ENCODE assay signal across 1 cellular context in the genomic region with DNA sequence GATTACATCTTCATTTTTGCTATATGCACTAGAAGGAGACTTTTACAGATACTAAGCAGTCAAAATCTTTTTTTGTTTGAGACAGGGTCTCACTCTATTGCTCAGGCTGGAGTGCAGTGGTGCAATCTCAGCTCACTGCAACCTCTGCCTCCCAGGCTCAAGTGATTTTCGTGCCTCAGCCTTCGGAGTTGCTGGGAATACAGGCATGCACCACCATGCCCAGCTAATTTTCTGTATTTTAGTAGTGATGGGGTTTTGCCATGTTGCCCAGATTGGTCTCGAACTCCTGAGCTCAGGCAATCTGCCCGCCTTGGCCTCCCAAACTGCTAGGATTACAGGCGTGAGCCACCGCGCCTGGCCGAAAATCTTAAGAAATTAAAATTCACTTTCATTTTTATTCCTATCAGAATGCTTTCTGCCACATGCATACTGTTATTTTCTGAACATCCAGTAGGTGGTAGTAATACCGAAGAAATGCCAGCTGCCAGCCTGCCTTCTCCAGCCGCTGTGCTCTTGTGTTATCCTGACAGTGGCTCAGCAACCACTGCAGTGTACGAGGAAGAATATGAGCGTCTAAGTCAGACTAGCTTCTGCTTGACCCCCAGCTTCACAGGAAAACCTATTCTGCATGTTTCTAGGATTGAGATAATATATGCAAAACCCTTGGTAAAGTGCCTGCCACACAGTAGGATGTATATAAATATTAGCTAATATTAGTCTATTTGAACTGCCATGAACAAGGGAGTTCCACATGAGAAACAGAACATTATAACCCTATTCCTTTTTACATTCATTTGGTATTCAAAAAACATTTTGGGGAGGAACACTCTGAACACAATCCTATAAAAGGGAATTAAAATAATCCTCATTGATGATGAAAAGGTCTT.
TF ChIP-seq lines count a peak whose summit lies in the region.

No MANE protein-coding gene starts in this region.

TF ChIP-seq in HepG2, 621 proteins besides CTCF, POLR2A, EP300 and RAD21 (continued from another document and continues in another):
- TF ChIP-seq ZKSCAN8 (CRISPR knock-in tag; IDR thresholded peaks at IDR 0.05; ENCODE audit: borderline replicate concordance): 0 out of 2 replicates have a peak, but pooled peaks have one; percentile 27
- no peak for TF ChIP-seq ZIK1 (CRISPR knock-in tag; IDR thresholded peaks at IDR 0.05; ENCODE audit: borderline replicate concordance, low read depth)
- no peak for TF ChIP-seq ATF1 (CRISPR knock-in tag; IDR thresholded peaks at IDR 0.05)
- TF ChIP-seq ZNF256 (CRISPR knock-in tag; conservative IDR thresholded peaks at IDR 0.05): no peak
- TF ChIP-seq, protein P1, sequence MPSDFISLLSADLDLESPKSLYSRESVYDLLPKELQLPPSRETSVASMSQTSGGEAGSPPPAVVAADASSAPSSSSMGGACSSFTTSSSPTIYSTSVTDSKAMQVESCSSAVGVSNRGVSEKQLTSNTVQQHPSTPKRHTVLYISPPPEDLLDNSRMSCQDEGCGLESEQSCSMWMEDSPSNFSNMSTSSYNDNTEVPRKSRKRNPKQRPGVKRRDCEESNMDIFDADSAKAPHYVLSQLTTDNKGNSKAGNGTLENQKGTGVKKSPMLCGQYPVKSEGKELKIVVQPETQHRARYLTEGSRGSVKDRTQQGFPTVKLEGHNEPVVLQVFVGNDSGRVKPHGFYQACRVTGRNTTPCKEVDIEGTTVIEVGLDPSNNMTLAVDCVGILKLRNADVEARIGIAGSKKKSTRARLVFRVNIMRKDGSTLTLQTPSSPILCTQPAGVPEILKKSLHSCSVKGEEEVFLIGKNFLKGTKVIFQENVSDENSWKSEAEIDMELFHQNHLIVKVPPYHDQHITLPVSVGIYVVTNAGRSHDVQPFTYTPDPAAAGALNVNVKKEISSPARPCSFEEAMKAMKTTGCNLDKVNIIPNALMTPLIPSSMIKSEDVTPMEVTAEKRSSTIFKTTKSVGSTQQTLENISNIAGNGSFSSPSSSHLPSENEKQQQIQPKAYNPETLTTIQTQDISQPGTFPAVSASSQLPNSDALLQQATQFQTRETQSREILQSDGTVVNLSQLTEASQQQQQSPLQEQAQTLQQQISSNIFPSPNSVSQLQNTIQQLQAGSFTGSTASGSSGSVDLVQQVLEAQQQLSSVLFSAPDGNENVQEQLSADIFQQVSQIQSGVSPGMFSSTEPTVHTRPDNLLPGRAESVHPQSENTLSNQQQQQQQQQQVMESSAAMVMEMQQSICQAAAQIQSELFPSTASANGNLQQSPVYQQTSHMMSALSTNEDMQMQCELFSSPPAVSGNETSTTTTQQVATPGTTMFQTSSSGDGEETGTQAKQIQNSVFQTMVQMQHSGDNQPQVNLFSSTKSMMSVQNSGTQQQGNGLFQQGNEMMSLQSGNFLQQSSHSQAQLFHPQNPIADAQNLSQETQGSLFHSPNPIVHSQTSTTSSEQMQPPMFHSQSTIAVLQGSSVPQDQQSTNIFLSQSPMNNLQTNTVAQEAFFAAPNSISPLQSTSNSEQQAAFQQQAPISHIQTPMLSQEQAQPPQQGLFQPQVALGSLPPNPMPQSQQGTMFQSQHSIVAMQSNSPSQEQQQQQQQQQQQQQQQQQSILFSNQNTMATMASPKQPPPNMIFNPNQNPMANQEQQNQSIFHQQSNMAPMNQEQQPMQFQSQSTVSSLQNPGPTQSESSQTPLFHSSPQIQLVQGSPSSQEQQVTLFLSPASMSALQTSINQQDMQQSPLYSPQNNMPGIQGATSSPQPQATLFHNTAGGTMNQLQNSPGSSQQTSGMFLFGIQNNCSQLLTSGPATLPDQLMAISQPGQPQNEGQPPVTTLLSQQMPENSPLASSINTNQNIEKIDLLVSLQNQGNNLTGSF (CRISPR knock-in tag; IDR thresholded peaks at IDR 0.05): no peak
- no peak for TF ChIP-seq ZNF234 (CRISPR knock-in tag; conservative IDR thresholded peaks at IDR 0.05)
- TF ChIP-seq, protein P2, sequence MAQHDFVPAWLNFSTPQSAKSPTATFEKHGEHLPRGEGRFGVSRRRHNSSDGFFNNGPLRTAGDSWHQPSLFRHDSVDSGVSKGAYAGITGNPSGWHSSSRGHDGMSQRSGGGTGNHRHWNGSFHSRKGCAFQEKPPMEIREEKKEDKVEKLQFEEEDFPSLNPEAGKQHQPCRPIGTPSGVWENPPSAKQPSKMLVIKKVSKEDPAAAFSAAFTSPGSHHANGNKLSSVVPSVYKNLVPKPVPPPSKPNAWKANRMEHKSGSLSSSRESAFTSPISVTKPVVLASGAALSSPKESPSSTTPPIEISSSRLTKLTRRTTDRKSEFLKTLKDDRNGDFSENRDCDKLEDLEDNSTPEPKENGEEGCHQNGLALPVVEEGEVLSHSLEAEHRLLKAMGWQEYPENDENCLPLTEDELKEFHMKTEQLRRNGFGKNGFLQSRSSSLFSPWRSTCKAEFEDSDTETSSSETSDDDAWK (CRISPR knock-in tag; IDR thresholded peaks at IDR 0.05): no peak
- TF ChIP-seq HNRNPK (IDR thresholded peaks at IDR 0.05; ENCODE audit: low read depth, low read length, poor library complexity, severe bottlenecking): no peak
- no peak for TF ChIP-seq ZNF616 (CRISPR knock-in tag; IDR thresholded peaks at IDR 0.05; ENCODE audit: low read depth)
- 0 out of 2 replicates have a peak, but pooled peaks have one; percentile 17 for TF ChIP-seq KAT8 (CRISPR knock-in tag; IDR thresholded peaks at IDR 0.05)
- no peak for TF ChIP-seq TBX3 (IDR thresholded peaks at IDR 0.05; ENCODE audit: borderline replicate concordance)
- TF ChIP-seq TEAD3 (CRISPR knock-in tag; optimal IDR thresholded peaks at IDR 0.05; ENCODE audit: borderline replicate concordance): peak; percentile 61
- no peak for TF ChIP-seq SNAI1 (CRISPR knock-in tag; IDR thresholded peaks at IDR 0.05; ENCODE audit: borderline replicate concordance)
- TF ChIP-seq STAG1 (CRISPR knock-in tag; IDR thresholded peaks at IDR 0.05): peak; percentile 76
- TF ChIP-seq, protein P3, sequence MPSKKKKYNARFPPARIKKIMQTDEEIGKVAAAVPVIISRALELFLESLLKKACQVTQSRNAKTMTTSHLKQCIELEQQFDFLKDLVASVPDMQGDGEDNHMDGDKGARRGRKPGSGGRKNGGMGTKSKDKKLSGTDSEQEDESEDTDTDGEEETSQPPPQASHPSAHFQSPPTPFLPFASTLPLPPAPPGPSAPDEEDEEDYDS (CRISPR knock-in tag; IDR thresholded peaks at IDR 0.05): 0 out of 2 replicates have a peak, but pooled peaks have one; percentile 22
- no peak for TF ChIP-seq EED (CRISPR knock-in tag; IDR thresholded peaks at IDR 0.05)
- no peak for TF ChIP-seq POLR2AphosphoS2 (IDR thresholded peaks at IDR 0.05; ENCODE audit: low read depth, low read length)
- TF ChIP-seq, protein P4, sequence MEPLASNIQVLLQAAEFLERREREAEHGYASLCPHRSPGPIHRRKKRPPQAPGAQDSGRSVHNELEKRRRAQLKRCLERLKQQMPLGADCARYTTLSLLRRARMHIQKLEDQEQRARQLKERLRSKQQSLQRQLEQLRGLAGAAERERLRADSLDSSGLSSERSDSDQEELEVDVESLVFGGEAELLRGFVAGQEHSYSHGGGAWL (CRISPR knock-in tag; IDR thresholded peaks at IDR 0.05): no peak
- TF ChIP-seq, protein P5, sequence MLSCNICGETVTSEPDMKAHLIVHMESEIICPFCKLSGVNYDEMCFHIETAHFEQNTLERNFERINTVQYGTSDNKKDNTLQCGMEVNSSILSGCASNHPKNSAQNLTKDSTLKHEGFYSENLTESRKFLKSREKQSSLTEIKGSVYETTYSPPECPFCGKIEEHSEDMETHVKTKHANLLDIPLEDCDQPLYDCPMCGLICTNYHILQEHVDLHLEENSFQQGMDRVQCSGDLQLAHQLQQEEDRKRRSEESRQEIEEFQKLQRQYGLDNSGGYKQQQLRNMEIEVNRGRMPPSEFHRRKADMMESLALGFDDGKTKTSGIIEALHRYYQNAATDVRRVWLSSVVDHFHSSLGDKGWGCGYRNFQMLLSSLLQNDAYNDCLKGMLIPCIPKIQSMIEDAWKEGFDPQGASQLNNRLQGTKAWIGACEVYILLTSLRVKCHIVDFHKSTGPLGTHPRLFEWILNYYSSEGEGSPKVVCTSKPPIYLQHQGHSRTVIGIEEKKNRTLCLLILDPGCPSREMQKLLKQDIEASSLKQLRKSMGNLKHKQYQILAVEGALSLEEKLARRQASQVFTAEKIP (CRISPR knock-in tag; IDR thresholded peaks at IDR 0.05; ENCODE audit: borderline replicate concordance): no peak
- TF ChIP-seq ZNF883 (CRISPR knock-in tag; IDR thresholded peaks at IDR 0.05; ENCODE audit: not compliant biosample characterization): no peak
- TF ChIP-seq, protein P6, sequence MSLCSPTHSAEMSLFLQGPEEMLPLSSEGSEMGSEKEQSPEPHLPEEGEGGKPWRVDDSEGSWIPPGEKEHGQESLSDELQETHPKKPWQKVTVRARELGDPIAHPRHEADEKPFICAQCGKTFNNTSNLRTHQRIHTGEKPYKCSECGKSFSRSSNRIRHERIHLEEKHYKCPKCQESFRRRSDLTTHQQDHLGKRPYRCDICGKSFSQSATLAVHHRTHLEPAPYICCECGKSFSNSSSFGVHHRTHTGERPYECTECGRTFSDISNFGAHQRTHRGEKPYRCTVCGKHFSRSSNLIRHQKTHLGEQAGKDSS (CRISPR knock-in tag; IDR thresholded peaks at IDR 0.05; ENCODE audit: borderline replicate concordance, low read depth): 0 out of 2 replicates have a peak, but pooled peaks have one; percentile 30
- TF ChIP-seq RORA (CRISPR knock-in tag; IDR thresholded peaks at IDR 0.05): no peak
- no peak for TF ChIP-seq HHEX (CRISPR knock-in tag; IDR thresholded peaks at IDR 0.05)
- TF ChIP-seq, protein P7, sequence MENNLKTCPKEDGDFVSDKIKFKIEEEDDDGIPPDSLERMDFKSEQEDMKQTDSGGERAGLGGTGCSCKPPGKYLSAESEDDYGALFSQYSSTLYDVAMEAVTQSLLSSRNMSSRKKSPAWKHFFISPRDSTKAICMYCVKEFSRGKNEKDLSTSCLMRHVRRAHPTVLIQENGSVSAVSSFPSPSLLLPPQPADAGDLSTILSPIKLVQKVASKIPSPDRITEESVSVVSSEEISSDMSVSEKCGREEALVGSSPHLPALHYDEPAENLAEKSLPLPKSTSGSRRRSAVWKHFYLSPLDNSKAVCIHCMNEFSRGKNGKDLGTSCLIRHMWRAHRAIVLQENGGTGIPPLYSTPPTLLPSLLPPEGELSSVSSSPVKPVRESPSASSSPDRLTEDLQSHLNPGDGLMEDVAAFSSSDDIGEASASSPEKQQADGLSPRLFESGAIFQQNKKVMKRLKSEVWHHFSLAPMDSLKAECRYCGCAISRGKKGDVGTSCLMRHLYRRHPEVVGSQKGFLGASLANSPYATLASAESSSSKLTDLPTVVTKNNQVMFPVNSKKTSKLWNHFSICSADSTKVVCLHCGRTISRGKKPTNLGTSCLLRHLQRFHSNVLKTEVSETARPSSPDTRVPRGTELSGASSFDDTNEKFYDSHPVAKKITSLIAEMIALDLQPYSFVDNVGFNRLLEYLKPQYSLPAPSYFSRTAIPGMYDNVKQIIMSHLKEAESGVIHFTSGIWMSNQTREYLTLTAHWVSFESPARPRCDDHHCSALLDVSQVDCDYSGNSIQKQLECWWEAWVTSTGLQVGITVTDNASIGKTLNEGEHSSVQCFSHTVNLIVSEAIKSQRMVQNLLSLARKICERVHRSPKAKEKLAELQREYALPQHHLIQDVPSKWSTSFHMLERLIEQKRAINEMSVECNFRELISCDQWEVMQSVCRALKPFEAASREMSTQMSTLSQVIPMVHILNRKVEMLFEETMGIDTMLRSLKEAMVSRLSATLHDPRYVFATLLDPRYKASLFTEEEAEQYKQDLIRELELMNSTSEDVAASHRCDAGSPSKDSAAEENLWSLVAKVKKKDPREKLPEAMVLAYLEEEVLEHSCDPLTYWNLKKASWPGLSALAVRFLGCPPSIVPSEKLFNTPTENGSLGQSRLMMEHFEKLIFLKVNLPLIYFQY (CRISPR knock-in tag; IDR thresholded peaks at IDR 0.05; ENCODE audit: borderline replicate concordance): no peak
- no peak for TF ChIP-seq ZBTB21 (CRISPR knock-in tag; IDR thresholded peaks at IDR 0.05)
- no peak for TF ChIP-seq TAF15 (IDR thresholded peaks at IDR 0.05; ENCODE audit: low read depth, low read length, poor library complexity, severe bottlenecking)
- TF ChIP-seq, protein P8, sequence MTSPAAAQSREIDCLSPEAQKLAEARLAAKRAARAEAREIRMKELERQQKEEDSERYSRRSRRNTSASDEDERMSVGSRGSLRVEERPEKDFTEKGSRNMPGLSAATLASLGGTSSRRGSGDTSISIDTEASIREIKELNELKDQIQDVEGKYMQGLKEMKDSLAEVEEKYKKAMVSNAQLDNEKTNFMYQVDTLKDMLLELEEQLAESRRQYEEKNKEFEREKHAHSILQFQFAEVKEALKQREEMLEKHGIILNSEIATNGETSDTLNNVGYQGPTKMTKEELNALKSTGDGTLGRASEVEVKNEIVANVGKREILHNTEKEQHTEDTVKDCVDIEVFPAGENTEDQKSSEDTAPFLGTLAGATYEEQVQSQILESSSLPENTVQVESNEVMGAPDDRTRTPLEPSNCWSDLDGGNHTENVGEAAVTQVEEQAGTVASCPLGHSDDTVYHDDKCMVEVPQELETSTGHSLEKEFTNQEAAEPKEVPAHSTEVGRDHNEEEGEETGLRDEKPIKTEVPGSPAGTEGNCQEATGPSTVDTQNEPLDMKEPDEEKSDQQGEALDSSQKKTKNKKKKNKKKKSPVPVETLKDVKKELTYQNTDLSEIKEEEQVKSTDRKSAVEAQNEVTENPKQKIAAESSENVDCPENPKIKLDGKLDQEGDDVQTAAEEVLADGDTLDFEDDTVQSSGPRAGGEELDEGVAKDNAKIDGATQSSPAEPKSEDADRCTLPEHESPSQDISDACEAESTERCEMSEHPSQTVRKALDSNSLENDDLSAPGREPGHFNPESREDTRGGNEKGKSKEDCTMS (CRISPR knock-in tag; conservative IDR thresholded peaks at IDR 0.05): no peak
- TF ChIP-seq, protein P9, sequence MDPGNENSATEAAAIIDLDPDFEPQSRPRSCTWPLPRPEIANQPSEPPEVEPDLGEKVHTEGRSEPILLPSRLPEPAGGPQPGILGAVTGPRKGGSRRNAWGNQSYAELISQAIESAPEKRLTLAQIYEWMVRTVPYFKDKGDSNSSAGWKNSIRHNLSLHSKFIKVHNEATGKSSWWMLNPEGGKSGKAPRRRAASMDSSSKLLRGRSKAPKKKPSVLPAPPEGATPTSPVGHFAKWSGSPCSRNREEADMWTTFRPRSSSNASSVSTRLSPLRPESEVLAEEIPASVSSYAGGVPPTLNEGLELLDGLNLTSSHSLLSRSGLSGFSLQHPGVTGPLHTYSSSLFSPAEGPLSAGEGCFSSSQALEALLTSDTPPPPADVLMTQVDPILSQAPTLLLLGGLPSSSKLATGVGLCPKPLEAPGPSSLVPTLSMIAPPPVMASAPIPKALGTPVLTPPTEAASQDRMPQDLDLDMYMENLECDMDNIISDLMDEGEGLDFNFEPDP (CRISPR knock-in tag; conservative IDR thresholded peaks at IDR 0.05): no peak
- TF ChIP-seq ATAD3A (CRISPR knock-in tag; IDR thresholded peaks at IDR 0.05): no peak
- no peak for TF ChIP-seq ZNF546 (CRISPR knock-in tag; conservative IDR thresholded peaks at IDR 0.05)
- TF ChIP-seq, protein P10, sequence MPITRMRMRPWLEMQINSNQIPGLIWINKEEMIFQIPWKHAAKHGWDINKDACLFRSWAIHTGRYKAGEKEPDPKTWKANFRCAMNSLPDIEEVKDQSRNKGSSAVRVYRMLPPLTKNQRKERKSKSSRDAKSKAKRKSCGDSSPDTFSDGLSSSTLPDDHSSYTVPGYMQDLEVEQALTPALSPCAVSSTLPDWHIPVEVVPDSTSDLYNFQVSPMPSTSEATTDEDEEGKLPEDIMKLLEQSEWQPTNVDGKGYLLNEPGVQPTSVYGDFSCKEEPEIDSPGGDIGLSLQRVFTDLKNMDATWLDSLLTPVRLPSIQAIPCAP (CRISPR knock-in tag; IDR thresholded peaks at IDR 0.05; ENCODE audit: low read depth): no peak
- no peak for TF ChIP-seq KAT2B (IDR thresholded peaks at IDR 0.05; ENCODE audit: borderline replicate concordance, low read depth, low read length)
